ENCODE assay signal across 8 cellular contexts in the genomic region with DNA sequence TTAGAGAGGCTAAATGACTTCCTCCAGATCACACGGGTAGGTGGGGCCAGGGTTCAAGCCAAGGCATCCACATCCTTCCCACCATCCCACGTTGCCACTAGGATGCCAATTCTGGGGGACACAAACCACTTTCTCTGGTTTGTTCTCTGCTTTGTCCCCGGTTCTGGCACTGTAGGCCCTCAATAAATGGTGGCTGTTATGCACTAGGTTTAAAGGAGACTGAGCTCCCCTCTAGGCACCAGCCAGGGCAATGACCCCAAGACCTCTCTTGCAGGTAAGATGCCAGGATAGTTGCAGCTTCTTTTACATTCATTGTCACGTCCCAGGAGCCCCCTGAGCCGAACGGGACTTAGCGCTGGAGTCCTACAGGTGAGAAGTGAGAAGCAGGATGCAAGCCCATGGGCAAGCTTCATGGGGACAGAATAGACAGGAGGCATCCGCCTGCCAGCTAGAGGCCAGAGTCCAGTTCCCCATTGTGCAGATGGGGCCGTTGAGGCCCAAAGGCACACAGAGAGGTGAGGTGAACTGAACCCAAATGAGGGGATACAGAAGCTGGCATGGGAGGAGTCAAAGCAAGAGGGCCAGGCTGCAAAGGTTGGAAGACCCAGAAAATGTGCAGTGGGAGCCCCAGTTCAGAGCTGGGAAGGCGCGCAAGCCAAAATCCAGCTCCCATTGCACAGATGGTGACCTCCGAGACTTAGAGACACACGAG. TPM values are rescaled to one million over a fixed set of nuclear protein-coding genes. Genes with fewer than 3 reads are reported as not detected.
DNase-seq lines count a peak whose midpoint lies in the region; ATAC-seq and TF ChIP-seq lines count a peak whose summit lies in the region.

No MANE protein-coding gene starts in this region.

- H3K4me3 Mint-ChIP-seq in memory B cell, result peak overlapping the region; percentile 93

- H3K4me1 Mint-ChIP-seq in memory B cell, result peaks cover 14% of the 10 kb centered on the region

- no peaks in the 10 kb centered on the region for H3K9me3 ChIP-seq in aorta (ENCODE audit: control insufficient read depth, low read length)

- intact Hi-C loops in aorta (cut with DNase I), result no loop called here

- H3K4me3 ChIP-seq in astrocyte of the spinal cord (ENCODE audit: low read depth, low read length) (peak overlapping the region; percentile 81), aorta (ENCODE audit: low read length in 2 of 2) (peak overlapping the region; percentile 59 to 83)

- ATAC-seq in memory B cell (ENCODE audit: low read depth) (no peak), aorta (ENCODE audit: low FRiP score) (no peak), HG02571 (IDR thresholded peaks at IDR 0.05; ENCODE audit: unreplicated experiment) (no peak), HG03457 (IDR thresholded peaks at IDR 0.05; ENCODE audit: unreplicated experiment) (no peak)

- peaks cover 2% of the 10 kb centered on the region for H3K9me3 Mint-ChIP-seq in memory B cell

- H3K27ac Mint-ChIP-seq in memory B cell, result peak overlapping the region; percentile 89

- no peaks in the 10 kb centered on the region for H3K27me3 Mint-ChIP-seq in memory B cell

- TF ChIP-seq CTCF in astrocyte of the spinal cord (IDR thresholded peaks at IDR 0.05; ENCODE audit: low read depth, low read length), result no peak

- H3K36me3 Mint-ChIP-seq in memory B cell, result peaks cover 6% of the 10 kb centered on the region

- H3K27me3 ChIP-seq in aorta (ENCODE audit: control insufficient read depth in 1 of 2, insufficient read depth in 2 of 2, low read length in 1 of 2), result no peaks in the 10 kb centered on the region

- no peaks in the 10 kb centered on the region for H3K4me1 ChIP-seq in aorta (ENCODE audit: control insufficient read depth in 1 of 2, insufficient read depth in 2 of 2, low read length in 2 of 2)

- H3K27ac ChIP-seq in aorta (ENCODE audit: low read depth in 1 of 2, low read length in 2 of 2), result peak overlapping the region in 1 of 2 donors; percentile 29

- peak; percentile 8 for DNase-seq in stimulated activated CD4-positive, alpha-beta T cell treated with anti-CD3 and anti-CD28 coated beads, Interleukin-1b, Interleukin-23, amount 100 ng/mL, for 48 hours
- DNase-seq in stimulated activated CD4-positive, alpha-beta T cell treated with anti-CD3 and anti-CD28 coated beads, Interleukin-4, amount 100 ng/mL, for 1 hour, result no peak
- DNase-seq in astrocyte of the spinal cord (ENCODE audit: low read depth, low spot score) (no peak), memory B cell (ENCODE audit: low spot score in 2 of 2) (peak in 1 of 2 donors; percentile 24), aorta (no peak), NCI-H1105 treated with DMSO at 0.1 percent for 48 hours (lab: John Stamatoyannopoulos, UW) (no peak)

- no peaks in the 10 kb centered on the region for H3K36me3 ChIP-seq in aorta (ENCODE audit: control insufficient read depth in 1 of 2, insufficient read depth in 2 of 2, low read length in 1 of 2)

- in situ Hi-C loops in astrocyte of the spinal cord (cut with HindIII; ENCODE audit: low sequenced_read_pairs), result no loop called here

- 40 to 52% methylated on average over 13 of the region's 13 CpGs for WGBS in aorta, 2 donors

RNA-seq across cellular contexts. Expression of a gene that starts 0.7 kb away (rescaled TPM):
- 1 to 10 TPM; 4.4 to 7.5 TPM for total RNA-seq in aorta
- polyA plus RNA-seq in aorta, result 1 to 10 TPM; 1.5 to 4.9 TPM

RNA-seq across cellular contexts. Expression of a gene that starts 12.4 kb away (rescaled TPM):
- 1 to 10 TPM; 2.1 to 3.1 TPM for total RNA-seq in aorta
- 1 to 10 TPM in 1 of 2 donors, under 1 TPM in 1; 0.50 to 4.1 TPM for polyA plus RNA-seq in aorta

RNA-seq across cellular contexts. Expression of a gene that starts 33.2 kb away (rescaled TPM):
- total RNA-seq in aorta, result 1 to 10 TPM; 1.4 to 1.5 TPM
- polyA plus RNA-seq in aorta, result 1 to 10 TPM; 1.6 TPM

RNA-seq across cellular contexts. Expression of a gene that starts 45.2 kb away (rescaled TPM):
- 10 to 100 TPM; 20.5 to 26.1 TPM for total RNA-seq in aorta
- polyA plus RNA-seq in aorta, result 10 to 100 TPM; 10.6 to 53.1 TPM

RNA-seq across cellular contexts. Expression of a gene that starts 52.7 kb away (rescaled TPM):
- 1 to 10 TPM in 1 of 2 donors, under 1 TPM in 1; 0.96 to 1.2 TPM for total RNA-seq in aorta
- 1 to 10 TPM in 1 of 2 donors, under 1 TPM in 1; 0.63 to 1.2 TPM for polyA plus RNA-seq in aorta
